10 cellular contexts compared by ENCODE assay signal in the genomic region with DNA sequence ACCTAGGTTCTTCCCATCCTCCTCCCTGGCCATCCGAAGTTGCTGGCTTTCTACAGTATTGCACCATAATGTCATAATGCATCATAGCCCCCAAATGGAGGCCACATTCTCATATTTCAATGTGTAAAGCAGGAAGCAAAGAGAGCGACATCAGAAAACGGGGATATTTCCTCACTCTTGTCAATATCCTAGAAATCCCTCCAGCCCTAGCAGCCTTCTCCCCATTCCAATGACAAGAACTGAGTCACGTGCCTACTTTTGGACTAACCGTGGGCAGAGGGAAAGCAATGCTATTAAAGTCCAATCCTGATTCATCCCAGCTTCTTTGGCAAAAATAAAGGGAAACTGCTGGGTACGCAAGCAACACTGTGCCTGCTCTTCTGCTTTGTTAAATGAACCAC. TPM values are rescaled to one million over a fixed set of nuclear protein-coding genes. Genes with fewer than 3 reads are reported as not detected.
DNase-seq lines count a peak whose midpoint lies in the region; ATAC-seq and TF ChIP-seq lines count a peak whose summit lies in the region.
"Had no signal": no experiment of that assay in that cellular context is flagged by ENCODE, and none has a peak within 500 bp of the region (broad histone marks: within the 10 kb centered on the region; RNA-seq: fewer than 3 reads in every experiment).

No MANE protein-coding gene starts in this region.

- no peaks in the 10 kb centered on the region for H3K36me3 Mint-ChIP-seq in nephron (ENCODE audit: low read depth)

- H3K27me3 Mint-ChIP-seq in nephron (ENCODE audit: low read depth): no peaks in the 10 kb centered on the region

- peaks cover 25% of the 10 kb centered on the region for H3K4me1 Mint-ChIP-seq in nephron

- no peak for TF ChIP-seq CTCF in nephron (IDR thresholded peaks at IDR 0.05; ENCODE audit: unreplicated experiment in 3 of 3)

- H3K4me3 Mint-ChIP-seq in nephron: peak overlapping the region in 1 of 3 experiments; percentile 42
- H3K4me3 Mint-ChIP-seq: CD4-positive, alpha-beta memory T cell had no signal

- DNase-seq in AG08395 (ENCODE audit: low spot score) (peak; percentile 58), M059J (ENCODE audit: low read depth) (peak; percentile 48), cerebellum (ENCODE audit: low spot score) (peak; percentile 60), left colon (no peak), hepatic stellate cell (ENCODE audit: low spot score) (no peak), NCI-H128 (lab: John Stamatoyannopoulos, UW; ENCODE audit: unreplicated experiment) (no peak)
- DNase-seq: activated naive CD4-positive, alpha-beta T cell treated with Interleukin-2 at 50 U/mL for 16 hours had no signal

- intact Hi-C loops in left colon (cut with DNase I, micrococcal nuclease): loop anchor here in 1 of 2 donors (10.0 kb wide), 1 partner anchor 205 kb away; the partner anchor contains the start of gene MBNL2

- no peaks in the 10 kb centered on the region for H3K9me3 Mint-ChIP-seq in nephron

- peak overlapping the region in 2 of 3 experiments; percentile 23 to 41 for H3K27ac Mint-ChIP-seq in nephron
- H3K27ac Mint-ChIP-seq: CD4-positive, alpha-beta memory T cell had no signal

- ATAC-seq in left colon (no peak), GM18517 (IDR thresholded peaks at IDR 0.05; ENCODE audit: unreplicated experiment) (no peak)

RNA-seq across cellular contexts. Expression of gene RAP2A, which starts 4.3 kb away (rescaled TPM):
- total RNA-seq in M059J (2014; rRNA removed; shearing (Covaris generic)): 12.3 and 20.7 TPM in 2 replicates
- total RNA-seq in cerebellum: 92.8 TPM
- 10 to 100 TPM; 30.7 to 33.2 TPM for total RNA-seq in left colon

Comparison
In these comparisons a context has a peak if more than half of its experiments do, and no peak if none do; other contexts are left out.
1. DNase-seq: peak in AG08395 (single experiment), M059J (single experiment) and cerebellum (single experiment); none in left colon (0 of 2), hepatic stellate cell (single experiment) and NCI-H128 (single experiment).